Comparison of ENCODE assay signal across 21 cellular contexts in the genomic region with DNA sequence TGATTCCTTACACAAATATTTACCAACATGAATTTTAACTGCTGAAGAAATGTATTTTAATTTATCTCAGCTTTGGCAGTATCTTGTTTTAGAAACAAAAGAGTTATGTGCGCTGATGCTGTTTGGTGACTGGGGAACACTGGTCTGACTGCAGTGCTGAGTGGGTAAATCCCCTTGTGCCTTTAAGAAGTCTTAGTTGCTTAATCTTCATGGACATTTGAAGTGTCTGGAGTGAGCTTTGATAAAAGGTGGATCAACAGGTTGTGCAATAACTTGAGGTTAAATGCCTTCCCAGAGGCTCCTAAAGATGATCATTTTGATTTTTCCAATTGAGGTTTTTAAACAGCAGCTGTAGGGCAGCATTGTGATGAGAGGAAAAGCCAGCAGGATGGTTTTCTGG.
A peak's percentile ranks its signal among the peaks of the same experiment; 100 is the strongest.
DNase-seq lines count a peak whose midpoint lies in the region; ATAC-seq, FAIRE-seq and TF ChIP-seq lines count a peak whose summit lies in the region.
"Had no signal": no experiment of that assay in that cellular context is flagged by ENCODE, and none has a peak within 500 bp of the region (broad histone marks: within the 10 kb centered on the region; RNA-seq: fewer than 3 reads in every experiment).

No MANE protein-coding gene starts in this region.

- H3K4me3 ChIP-seq in HepG2 (replicated peaks in 1 of 3; ENCODE audit: insufficient read depth in 1 of 3, low read depth in 2 of 3, low read length in 3 of 3) (no peak overlapping the region), right lobe of liver (no peak overlapping the region), WERI-Rb-1 (ENCODE audit: low read depth, low read length) (no peak overlapping the region)
- H3K4me3 ChIP-seq: BLaER1, GM23338 had no signal

- no peaks in the 10 kb centered on the region for H3K36me3 Mint-ChIP-seq in mesothelial cell of epicardium
- H3K36me3 Mint-ChIP-seq: CD4-positive, CD25-positive, alpha-beta regulatory T cell had no signal

- H4K20me1 ChIP-seq in HepG2 (ENCODE audit: insufficient read depth, low read length), result no peaks in the 10 kb centered on the region
- H4K20me1 ChIP-seq: BLaER1 had no signal

- H3K36me3 ChIP-seq in HepG2 (replicated peaks in 1 of 2; ENCODE audit: control insufficient read depth in 1 of 2, insufficient read depth in 2 of 2, low read length in 2 of 2) (no peaks in the 10 kb centered on the region), right lobe of liver (no peaks in the 10 kb centered on the region), WERI-Rb-1 (no peaks in the 10 kb centered on the region)
- H3K36me3 ChIP-seq: BLaER1 had no signal

- H3K4me3 Mint-ChIP-seq in mesothelial cell of epicardium, result no peak overlapping the region
- H3K4me3 Mint-ChIP-seq: CD4-positive, CD25-positive, alpha-beta regulatory T cell; GM23338; H9; HFFc6; IgD-negative memory B cell had no signal

- in situ Hi-C loops in HepG2 (cut with HindIII; ENCODE audit: extremely low pct_ligation_motif_present, low pct_unique_long_range_greater_than_20kb), result no loop called here

- DNase-seq in HepG2 (ENCODE audit: low spot score), result no peak
- no peak for DNase-seq in right lobe of liver
- DNase-seq in WERI-Rb-1, result peak; percentile 11
- no peak for DNase-seq in mesothelial cell of epicardium (ENCODE audit: low spot score in 2 of 2, unreplicated experiment in 2 of 2)
- no peak for DNase-seq in DMS114 treated with DMSO at 0.1 percent for 48 hours (lab: John Stamatoyannopoulos, UW; ENCODE audit: unreplicated experiment)
- no peak for DNase-seq in GDM1 (lab: John Stamatoyannopoulos, UW)
- DNase-seq: CD4-positive, CD25-positive, alpha-beta regulatory T cell; H9; HFFc6; NCI-H1092 treated with DMSO at 0.1 percent for 48 hours; NCI-H1436; NCI-H187; NCI-H446 treated with DMSO at 0.1 percent for 48 hours; NCI-H526; Right ventricle myocardium superior; RPMI8226 had no signal

- POLR2A ChIA-PET in HepG2 (lab: Yijun Ruan, JAX), result no interaction called here

- intact Hi-C loops in HepG2 (cut with micrococcal nuclease; ENCODE audit: unreplicated experiment) (no loop called here), right lobe of liver (cut with DNase I) (no loop called here)

- H3K4me2 ChIP-seq in HepG2 (ENCODE audit: low read depth, low read length), result no peak overlapping the region
- H3K4me2 ChIP-seq: BLaER1, GM23338 had no signal

- H3K9ac ChIP-seq in HepG2 (ENCODE audit: insufficient read depth, low read depth, low read length), result no peak overlapping the region
- H3K9ac ChIP-seq: BLaER1 had no signal

- H3K4me1 ChIP-seq in HepG2 (ENCODE audit: insufficient read depth, low read length), result no peaks in the 10 kb centered on the region
- H3K4me1 ChIP-seq in right lobe of liver, result no peaks in the 10 kb centered on the region
- H3K4me1 ChIP-seq: BLaER1 had no signal

- H3K4me1 Mint-ChIP-seq in mesothelial cell of epicardium, result peaks cover 33% of the 10 kb centered on the region
- H3K4me1 Mint-ChIP-seq: CD4-positive, CD25-positive, alpha-beta regulatory T cell; GM23338; IgD-negative memory B cell had no signal

- FAIRE-seq in HepG2 (lab: Jason Lieb, UNC), result no peak
- FAIRE-seq: A204.1 had no signal

- no peaks in the 10 kb centered on the region for H3K27me3 Mint-ChIP-seq in mesothelial cell of epicardium (ENCODE audit: low read depth)
- H3K27me3 Mint-ChIP-seq: IgD-negative memory B cell had no signal

- H3K27ac ChIP-seq in HepG2 (ENCODE audit: extremely low read length, insufficient read depth, low read length) (no peak overlapping the region), right lobe of liver (no peak overlapping the region), WERI-Rb-1 (no peak overlapping the region)
- H3K27ac ChIP-seq: BLaER1 had no signal

- no TSS peak for BruUV-seq in HepG2 (replicated peaks; lab: Mats Ljungman, UMichigan)

- H3K79me2 ChIP-seq in HepG2 (ENCODE audit: insufficient read depth, low read length), result no peaks in the 10 kb centered on the region

- WGBS in HepG2 (ENCODE audit: low lambda C conversion rate), result 0% methylated on average over 1 of the region's 1 CpG
- 80% methylated on average over 1 of the region's 1 CpG for WGBS in right lobe of liver (ENCODE audit: insufficient coverage, low coverage, low lambda C conversion rate, missing lambda C conversion rate)

- no peak for TF ChIP-seq CTCF in HepG2 (CRISPR knock-in tag; IDR thresholded peaks at IDR 0.05)
- no peak for TF ChIP-seq CTCF in right lobe of liver (IDR thresholded peaks at IDR 0.05)
- no peak for TF ChIP-seq CTCF in WERI-Rb-1 (IDR thresholded peaks at IDR 0.05; ENCODE audit: low read depth, low read length)
- no peak for TF ChIP-seq CTCF in mesothelial cell of epicardium (IDR thresholded peaks at IDR 0.05; ENCODE audit: unreplicated experiment)

- H3K9me3 Mint-ChIP-seq in mesothelial cell of epicardium, result no peaks in the 10 kb centered on the region
- H3K9me3 Mint-ChIP-seq: CD4-positive, CD25-positive, alpha-beta regulatory T cell; GM23338; H9; IgD-negative memory B cell had no signal

- no peak for TF ChIP-seq RAD21 in HepG2 (CRISPR knock-in tag; IDR thresholded peaks at IDR 0.05)

- TF ChIP-seq EP300 in HepG2 (IDR thresholded peaks at IDR 0.05; ENCODE audit: low read depth in 2 of 2, low read length in 2 of 2) (no peak), HepG2 (CRISPR knock-in tag; IDR thresholded peaks at IDR 0.05; ENCODE audit: borderline replicate concordance) (no peak)

- ATAC-seq in HepG2 (no peak), right lobe of liver (no peak), GM21360 (IDR thresholded peaks at IDR 0.05; ENCODE audit: unreplicated experiment) (no peak)
- ATAC-seq: GM23338 had no signal

- no peak overlapping the region for H2AFZ ChIP-seq in HepG2 (ENCODE audit: low read length)
- H2AFZ ChIP-seq: GM23338 had no signal

- peak overlapping the region; percentile 21 for H3K27ac Mint-ChIP-seq in mesothelial cell of epicardium
- H3K27ac Mint-ChIP-seq: CD4-positive, CD25-positive, alpha-beta regulatory T cell; GM23338; H9; HFFc6; IgD-negative memory B cell had no signal

- no peaks in the 10 kb centered on the region for H3K9me3 ChIP-seq in HepG2 (ENCODE audit: low read length)
- no peaks in the 10 kb centered on the region for H3K9me3 ChIP-seq in right lobe of liver
- H3K9me3 ChIP-seq in WERI-Rb-1 (ENCODE audit: severe bottlenecking), result no peaks in the 10 kb centered on the region
- H3K9me3 ChIP-seq: BLaER1 had no signal

- H3K27me3 ChIP-seq in HepG2 (ENCODE audit: control insufficient read depth in 1 of 2, insufficient read depth in 2 of 2, low read length in 2 of 2), result no peaks in the 10 kb centered on the region
- H3K27me3 ChIP-seq in right lobe of liver, result no peaks in the 10 kb centered on the region
- H3K27me3 ChIP-seq in WERI-Rb-1 (ENCODE audit: insufficient read depth, low read depth, severe bottlenecking), result no peaks in the 10 kb centered on the region
- H3K27me3 ChIP-seq: BLaER1 had no signal

- no peak for TF ChIP-seq POLR2A in HepG2 (IDR thresholded peaks at IDR 0.05; ENCODE audit: insufficient read depth in 1 of 2, low read depth in 2 of 2, low read length in 2 of 2)
- no peak for TF ChIP-seq POLR2A in right lobe of liver (IDR thresholded peaks at IDR 0.05)

- CTCF ChIA-PET in HepG2 (lab: Yijun Ruan, JAX; ENCODE audit: low intra/inter-chr PET ratio, low total read pairs), result no interaction called here

TF ChIP-seq in HepG2, 621 proteins besides CTCF, POLR2A, EP300 and RAD21:
- TF ChIP-seq SP2 (CRISPR knock-in tag; IDR thresholded peaks at IDR 0.05) (no peak), ZNF382 (CRISPR knock-in tag; IDR thresholded peaks at IDR 0.05; ENCODE audit: borderline replicate concordance) (no peak), CEBPB (IDR thresholded peaks at IDR 0.05; ENCODE audit: borderline replicate concordance, low read depth, low read length) (0 out of 2 replicates have a peak, but pooled peaks have one; percentile 28), MXI1 (IDR thresholded peaks at IDR 0.05; ENCODE audit: borderline replicate concordance, low read depth, low read length) (no peak), RFXANK (CRISPR knock-in tag; IDR thresholded peaks at IDR 0.05) (no peak)
